Comparison of ENCODE assay signal across 14 cellular contexts in genomic region chr18:46712406-46712805, GRCh38. TPM values are rescaled to one million over a fixed set of nuclear protein-coding genes. Genes with fewer than 3 reads are reported as not detected.
DNase-seq lines count a peak whose midpoint lies in the region; ATAC-seq, FAIRE-seq and TF ChIP-seq lines count a peak whose summit lies in the region.
"Had no signal": no experiment of that assay in that cellular context is flagged by ENCODE, and none has a peak within 500 bp of the region (broad histone marks: within the 10 kb centered on the region; RNA-seq: fewer than 3 reads in every experiment).

No MANE protein-coding gene starts in this region.

- ATAC-seq in Right ventricle myocardium inferior, result no peak
- ATAC-seq in stimulated activated effector memory CD8-positive, alpha-beta T cell treated with anti-CD3 and anti-CD28 coated beads, Interleukin-12 subunit alpha, Interleukin-12 subunit beta, amount 100 ng/mL, for 72 hours, result peak; percentile 6

- H3K27me3 Mint-ChIP-seq in activated CD4-positive, alpha-beta memory T cell treated with anti-CD3 and anti-CD28 coated beads for 36 hours, result peaks cover 3% of the 10 kb centered on the region
- H3K27me3 Mint-ChIP-seq: activated CD4-positive, alpha-beta T cell treated with anti-CD3 and anti-CD28 coated beads, Interleukin-2, amount 10 ng/mL, durations not matched to agents 7 days and 5 days had no signal

- CTCF ChIA-PET in activated CD4-positive, alpha-beta memory T cell treated with anti-CD3 and anti-CD28 coated beads for 36 hours (lab: Charles Lee), result no interaction called here

- no peaks in the 10 kb centered on the region for H4K20me1 ChIP-seq in hepatocyte (ENCODE audit: insufficient read depth, poor library complexity, severe bottlenecking)

- H2AFZ ChIP-seq in hepatocyte, result no peak overlapping the region

- no peaks in the 10 kb centered on the region for H3K36me3 Mint-ChIP-seq in stimulated activated effector memory CD8-positive, alpha-beta T cell treated with anti-CD3 and anti-CD28 coated beads, Interleukin-12 subunit alpha, Interleukin-12 subunit beta, amount 100 ng/mL, for 72 hours
- no peaks in the 10 kb centered on the region for H3K36me3 Mint-ChIP-seq in activated CD4-positive, alpha-beta memory T cell treated with anti-CD3 and anti-CD28 coated beads for 36 hours

- H3K4me2 ChIP-seq in hepatocyte, result no peak overlapping the region

- intact Hi-C loops in Right ventricle myocardium inferior (cut with DNase I), result no loop called here
- intact Hi-C loops in activated CD4-positive, alpha-beta memory T cell treated with anti-CD3 and anti-CD28 coated beads for 36 hours (cut with micrococcal nuclease), result no loop called here

- peaks cover 22% of the 10 kb centered on the region for H3K4me1 ChIP-seq in cardiac muscle cell (ENCODE audit: low read depth)
- H3K4me1 ChIP-seq in hepatocyte (ENCODE audit: insufficient read depth), result peaks cover 4% of the 10 kb centered on the region
- H3K4me1 ChIP-seq: transverse colon had no signal

- FAIRE-seq in GM12891 (lab: Jason Lieb, UNC), result no peak

- H3K36me3 ChIP-seq in cardiac muscle cell (no peaks in the 10 kb centered on the region), hepatocyte (replicated peaks; ENCODE audit: insufficient read depth, low read depth) (no peaks in the 10 kb centered on the region)
- H3K36me3 ChIP-seq: transverse colon had no signal

- 68% methylated on average over 5 of the region's 5 CpGs for WGBS in hepatocyte (ENCODE audit: low lambda C conversion rate, missing lambda C conversion rate)

- no peak overlapping the region for H3K27ac Mint-ChIP-seq in stimulated activated effector memory CD8-positive, alpha-beta T cell treated with anti-CD3 and anti-CD28 coated beads, Interleukin-12 subunit alpha, Interleukin-12 subunit beta, amount 100 ng/mL, for 72 hours
- no peak overlapping the region for H3K27ac Mint-ChIP-seq in activated CD4-positive, alpha-beta memory T cell treated with anti-CD3 and anti-CD28 coated beads for 36 hours
- H3K27ac Mint-ChIP-seq: activated CD4-positive, alpha-beta T cell treated with anti-CD3 and anti-CD28 coated beads, Interleukin-2, amount 10 ng/mL, durations not matched to agents 7 days and 5 days had no signal

- no peak overlapping the region for H3K4me3 Mint-ChIP-seq in stimulated activated effector memory CD8-positive, alpha-beta T cell treated with anti-CD3 and anti-CD28 coated beads, Interleukin-12 subunit alpha, Interleukin-12 subunit beta, amount 100 ng/mL, for 72 hours
- H3K4me3 Mint-ChIP-seq in activated CD4-positive, alpha-beta memory T cell treated with anti-CD3 and anti-CD28 coated beads for 36 hours, result no peak overlapping the region
- H3K4me3 Mint-ChIP-seq: activated CD4-positive, alpha-beta T cell treated with anti-CD3 and anti-CD28 coated beads, Interleukin-2, amount 10 ng/mL, durations not matched to agents 7 days and 5 days; central memory CD8-positive, alpha-beta T cell had no signal

- H3K4me1 Mint-ChIP-seq in stimulated activated effector memory CD8-positive, alpha-beta T cell treated with anti-CD3 and anti-CD28 coated beads, Interleukin-12 subunit alpha, Interleukin-12 subunit beta, amount 100 ng/mL, for 72 hours, result no peaks in the 10 kb centered on the region
- no peaks in the 10 kb centered on the region for H3K4me1 Mint-ChIP-seq in activated CD4-positive, alpha-beta memory T cell treated with anti-CD3 and anti-CD28 coated beads for 36 hours (ENCODE audit: low read depth)
- H3K4me1 Mint-ChIP-seq: activated CD4-positive, alpha-beta T cell treated with anti-CD3 and anti-CD28 coated beads, Interleukin-2, amount 10 ng/mL, durations not matched to agents 7 days and 5 days; central memory CD8-positive, alpha-beta T cell had no signal

- H3K27me3 ChIP-seq in cardiac muscle cell (peaks cover 8% of the 10 kb centered on the region), hepatocyte (no peaks in the 10 kb centered on the region)
- H3K27me3 ChIP-seq: transverse colon had no signal

- H3K9me3 ChIP-seq in cardiac muscle cell (ENCODE audit: low read depth), result no peaks in the 10 kb centered on the region
- no peaks in the 10 kb centered on the region for H3K9me3 ChIP-seq in hepatocyte (ENCODE audit: low read depth)
- H3K9me3 ChIP-seq: transverse colon had no signal

- no peaks in the 10 kb centered on the region for H3K9me3 Mint-ChIP-seq in stimulated activated effector memory CD8-positive, alpha-beta T cell treated with anti-CD3 and anti-CD28 coated beads, Interleukin-12 subunit alpha, Interleukin-12 subunit beta, amount 100 ng/mL, for 72 hours
- no peaks in the 10 kb centered on the region for H3K9me3 Mint-ChIP-seq in activated CD4-positive, alpha-beta memory T cell treated with anti-CD3 and anti-CD28 coated beads for 36 hours
- H3K9me3 Mint-ChIP-seq: activated CD4-positive, alpha-beta T cell treated with anti-CD3 and anti-CD28 coated beads, Interleukin-2, amount 10 ng/mL, durations not matched to agents 7 days and 5 days; central memory CD8-positive, alpha-beta T cell had no signal

- H3K4me3 ChIP-seq in cardiac muscle cell, result no peak overlapping the region
- H3K4me3 ChIP-seq in hepatocyte, result no peak overlapping the region
- H3K4me3 ChIP-seq: transverse colon had no signal

- H3K9me2 ChIP-seq in hepatocyte (replicated peaks; ENCODE audit: insufficient read depth), result no peaks in the 10 kb centered on the region

- TF ChIP-seq POLR2A in GM12891 (IDR thresholded peaks at IDR 0.05; ENCODE audit: low read depth, low read length), result no peak

- no peaks in the 10 kb centered on the region for H3K79me2 ChIP-seq in hepatocyte

- DNase-seq in cardiac muscle cell (ENCODE audit: low read depth in 1 of 2, low spot score in 1 of 2) (peak in 1 of 2 donors; percentile 10), Right ventricle myocardium inferior (ENCODE audit: missing footprints) (no peak), RPMI7951 (ENCODE audit: low read depth) (peak; percentile 99), hepatocyte (ENCODE audit: low spot score) (peak; percentile 43), GM12891 (ENCODE audit: insufficient read length, low spot score) (no peak), globus pallidus (ENCODE audit: low spot score) (no peak)
- no peak for DNase-seq in stimulated activated effector memory CD8-positive, alpha-beta T cell treated with anti-CD3 and anti-CD28 coated beads, Interleukin-12 subunit alpha, Interleukin-12 subunit beta, amount 100 ng/mL, for 72 hours (ENCODE audit: low spot score in 2 of 2)
- no peak for DNase-seq in activated CD4-positive, alpha-beta memory T cell treated with anti-CD3 and anti-CD28 coated beads for 36 hours
- DNase-seq: activated CD4-positive, alpha-beta T cell treated with anti-CD3 and anti-CD28 coated beads, Interleukin-2, amount 10 ng/mL, durations not matched to agents 7 days and 5 days; activated effector memory CD4-positive, alpha-beta T cell treated with anti-CD3 and anti-CD28 coated beads, Interleukin-2, amount 50 U/mL, for 16 hours; NCI-H748 treated with DMSO at 0.1 percent for 48 hours; transverse colon had no signal

- H3K27ac ChIP-seq in cardiac muscle cell, result peak overlapping the region; percentile 92
- H3K27ac ChIP-seq in hepatocyte, result no peak overlapping the region
- H3K27ac ChIP-seq: transverse colon had no signal

- TF ChIP-seq CTCF in cardiac muscle cell (IDR thresholded peaks at IDR 0.05; ENCODE audit: low read depth, low read length) (no peak), hepatocyte (IDR thresholded peaks at IDR 0.05; ENCODE audit: poor library complexity) (no peak)

- POLR2A ChIA-PET in activated CD4-positive, alpha-beta memory T cell treated with anti-CD3 and anti-CD28 coated beads for 36 hours (lab: Charles Lee), result no interaction called here

TF ChIP-seq in GM12891, 5 proteins besides CTCF, POLR2A, EP300 and RAD21:
- TF ChIP-seq TAF1 (IDR thresholded peaks at IDR 0.05; ENCODE audit: low read depth, low read length) (no peak), SPI1 (IDR thresholded peaks at IDR 0.05; ENCODE audit: low read depth, low read length) (no peak), POLR2AphosphoS5 (IDR thresholded peaks at IDR 0.05; ENCODE audit: low read depth, low read length) (no peak), POU2F2 (IDR thresholded peaks at IDR 0.05; ENCODE audit: low read depth, low read length) (no peak), PAX5 (IDR thresholded peaks at IDR 0.05; ENCODE audit: insufficient read depth, low read length, severe bottlenecking) (no peak)
TF ChIP-seq in GM12891: peak in this region for 0.

RNA-seq across cellular contexts. Expression of gene ST8SIA5, which starts 44.4 kb away (rescaled TPM):
- total RNA-seq in cardiac muscle cell (0.67 TPM in 1 of 2 replicates, not detected in the other), Right ventricle myocardium inferior (2.6 TPM), hepatocyte (0.44 TPM in 1 of 2 replicates, not detected in the other)
- polyA plus RNA-seq in cardiac muscle cell (0.09 and 0.83 TPM in 2 replicates), hepatocyte (0.15 and 0.76 TPM in 2 replicates)
- total RNA-seq in RPMI7951 (2014; rRNA removed; shearing (Covaris generic)), result 11.8 and 12.6 TPM in 2 replicates
- 0.04 TPM for polyA plus RNA-seq in GM12891 (2012; ENCODE audit: low read depth, missing spikeins)
- total RNA-seq in activated CD4-positive, alpha-beta memory T cell treated with anti-CD3 and anti-CD28 coated beads for 36 hours, result not detected
- total RNA-seq: lung microvascular endothelial cell had no signal

RNA-seq across cellular contexts. Expression of gene LOXHD1, which starts 55.4 kb away (rescaled TPM):
- 0.21 TPM in 1 of 2 replicates, not detected in the other for total RNA-seq in cardiac muscle cell
- 0.32 TPM in 1 of 2 replicates, not detected in the other for polyA plus RNA-seq in cardiac muscle cell
- total RNA-seq in Right ventricle myocardium inferior, result 0.35 TPM
- total RNA-seq in RPMI7951 (2014; rRNA removed; shearing (Covaris generic)), result not detected in 2 replicates
- total RNA-seq in hepatocyte, result not detected in 2 replicates
- not detected in 2 replicates for polyA plus RNA-seq in hepatocyte
- not detected for polyA plus RNA-seq in GM12891 (2012; ENCODE audit: low read depth, missing spikeins)
- under 1 TPM in 1 of 2 experiments, not detected in 1; 0.05 TPM for total RNA-seq in activated CD4-positive, alpha-beta memory T cell treated with anti-CD3 and anti-CD28 coated beads for 36 hours
- total RNA-seq: lung microvascular endothelial cell had no signal

Comparison
In these comparisons a context has a peak if more than half of its experiments do, and no peak if none do; other contexts are left out.
1. DNase-seq: peak in RPMI7951 (single experiment) and hepatocyte (single experiment); none in Right ventricle myocardium inferior (single experiment), stimulated activated effector memory CD8-positive, alpha-beta T cell treated with anti-CD3 and anti-CD28 coated beads, Interleukin-12 subunit alpha, Interleukin-12 subunit beta, amount 100 ng/mL, for 72 hours (0 of 2), GM12891 (single experiment), activated CD4-positive, alpha-beta memory T cell treated with anti-CD3 and anti-CD28 coated beads for 36 hours (single experiment) and globus pallidus (single experiment).